In genomic region chr10:4941540-4942330, GRCh38 we compare ENCODE assay signal across 12 cellular contexts. TPM values are rescaled to one million over a fixed set of nuclear protein-coding genes. Genes with fewer than 3 reads are reported as not detected.
DNase-seq lines count a peak whose midpoint lies in the region; ATAC-seq and TF ChIP-seq lines count a peak whose summit lies in the region.
"Had no signal": no experiment of that assay in that cellular context is flagged by ENCODE, and none has a peak within 500 bp of the region (broad histone marks: within the 10 kb centered on the region; RNA-seq: fewer than 3 reads in every experiment).

No MANE protein-coding gene starts in this region.

- no peak for TF ChIP-seq CTCF in tibial nerve (IDR thresholded peaks at IDR 0.05)
- no peak for TF ChIP-seq CTCF in MM.1S (IDR thresholded peaks at IDR 0.05; ENCODE audit: low read length)

- 60 to 64% methylated on average over 5 of the region's 5 CpGs for WGBS in tibial nerve, 2 donors

- H3K9me2 ChIP-seq in MM.1S (replicated peaks; ENCODE audit: insufficient read depth, low read length): no peaks in the 10 kb centered on the region

- H3K36me3 ChIP-seq in tibial nerve (no peaks in the 10 kb centered on the region), MM.1S (replicated peaks; ENCODE audit: insufficient read depth, low read length) (no peaks in the 10 kb centered on the region)
- H3K36me3 ChIP-seq: SJCRH30 had no signal

- H3K9me3 ChIP-seq in tibial nerve: no peaks in the 10 kb centered on the region
- H3K9me3 ChIP-seq in MM.1S (replicated peaks; ENCODE audit: insufficient read depth, low read length): no peaks in the 10 kb centered on the region
- H3K9me3 ChIP-seq: SJCRH30 had no signal

- H2AFZ ChIP-seq in MM.1S (ENCODE audit: low read length): no peak overlapping the region

- peak overlapping the region in 3 of 4 donors; percentile 20 to 88 (median 71) for H3K27ac ChIP-seq in tibial nerve
- H3K27ac ChIP-seq in MM.1S (ENCODE audit: low read length): no peak overlapping the region
- H3K27ac ChIP-seq: 22Rv1 had no signal

- no peaks in the 10 kb centered on the region for H4K20me1 ChIP-seq in MM.1S (ENCODE audit: insufficient read depth, low read length)

- H3K4me3 ChIP-seq in tibial nerve (no peak overlapping the region), MM.1S (ENCODE audit: low read length) (no peak overlapping the region)
- H3K4me3 ChIP-seq: SJCRH30 had no signal

- peaks cover 0 to 55% (median 13%) of the 10 kb centered on the region in 4 donors for H3K4me1 ChIP-seq in tibial nerve
- H3K4me1 ChIP-seq in MM.1S (ENCODE audit: low read length): no peaks in the 10 kb centered on the region

- no peaks in the 10 kb centered on the region for H3K79me2 ChIP-seq in MM.1S (ENCODE audit: low read length)

- DNase-seq in DMS53 (lab: John Stamatoyannopoulos, UW) (peak; percentile 51), DMS53 treated with DMSO at 0.1 percent for 48 hours (lab: John Stamatoyannopoulos, UW; ENCODE audit: unreplicated experiment) (no peak), dermis blood vessel endothelial cell (peak; percentile 43), kidney tubule cell (ENCODE audit: low spot score) (peak; percentile 65), tibial nerve (ENCODE audit: low spot score in 2 of 2) (no peak), MM.1S (no peak)
- DNase-seq in stimulated activated CD4-positive, alpha-beta T cell treated with anti-CD3 and anti-CD28 coated beads, Interleukin-2, amount 100 ng/mL, for 24 hours: no peak
- DNase-seq: DMS79 treated with DMSO at 0.1 percent for 48 hours; SJCRH30; stimulated activated naive CD4-positive, alpha-beta T cell treated with Interleukin-2 at 50 U/mL for 16 hours had no signal

- ATAC-seq in GM21528 (IDR thresholded peaks at IDR 0.05; ENCODE audit: low FRiP score, unreplicated experiment): no peak

- TF ChIP-seq EP300 in tibial nerve (IDR thresholded peaks at IDR 0.05): no peak

- no peak overlapping the region for H3K9ac ChIP-seq in MM.1S (ENCODE audit: low read length)

- H3K27me3 ChIP-seq in tibial nerve (no peaks in the 10 kb centered on the region), MM.1S (replicated peaks; ENCODE audit: insufficient read depth, low read length) (no peaks in the 10 kb centered on the region)
- H3K27me3 ChIP-seq: SJCRH30 had no signal

- TF ChIP-seq POLR2A in tibial nerve (IDR thresholded peaks at IDR 0.05): no peak

- no peak overlapping the region for H3K4me2 ChIP-seq in MM.1S (ENCODE audit: low read depth, low read length)

- H3F3A ChIP-seq in MM.1S (ENCODE audit: insufficient read depth, low read length): no peaks in the 10 kb centered on the region

RNA-seq across cellular contexts. Expression of gene AKR1C1, which starts 21.5 kb away (rescaled TPM):
- total RNA-seq in dermis blood vessel endothelial cell: 52.4 and 74.0 TPM in 2 replicates
- 10 to 100 TPM; 47.1 to 94.8 (median 77.5) TPM for total RNA-seq in tibial nerve

Comparison
In these comparisons a context has a peak if more than half of its experiments do, and no peak if none do; other contexts are left out.
1. DNase-seq: peak in DMS53 (single experiment), dermis blood vessel endothelial cell (single experiment) and kidney tubule cell (single experiment); none in DMS53 treated with DMSO at 0.1 percent for 48 hours (single experiment), tibial nerve (0 of 2), stimulated activated CD4-positive, alpha-beta T cell treated with anti-CD3 and anti-CD28 coated beads, Interleukin-2, amount 100 ng/mL, for 24 hours (0 of 2) and MM.1S (single experiment).